12 cellular contexts compared by ENCODE assay signal in genomic region chrX:119218198-119218597, GRCh38. TPM values are rescaled to one million over a fixed set of nuclear protein-coding genes. Genes with fewer than 3 reads are reported as not detected.
DNase-seq lines count a peak whose midpoint lies in the region; ATAC-seq, FAIRE-seq and TF ChIP-seq lines count a peak whose summit lies in the region.
"Had no signal": no experiment of that assay in that cellular context is flagged by ENCODE, and none has a peak within 500 bp of the region (broad histone marks: within the 10 kb centered on the region; RNA-seq: fewer than 3 reads in every experiment).

No MANE protein-coding gene starts in this region.

- no peaks in the 10 kb centered on the region for H3K4me1 ChIP-seq in upper lobe of left lung
- H3K4me1 ChIP-seq in CD8-positive, alpha-beta memory T cell (ENCODE audit: insufficient read depth, low read length): no peaks in the 10 kb centered on the region

- peak; percentile 53 for DNase-seq in AG08395 (ENCODE audit: low spot score)
- no peak for DNase-seq in GM18507 (ENCODE audit: extremely low spot score, insufficient read length, low read depth)
- peak; percentile 9 for DNase-seq in left kidney (ENCODE audit: low read depth, low spot score)
- DNase-seq in activated CD8-positive, alpha-beta memory T cell treated with anti-CD3 and anti-CD28 coated beads for 24 hours: no peak
- DNase-seq in upper lobe of left lung: no peak
- DNase-seq in CD8-positive, alpha-beta memory T cell: no peak
- DNase-seq: occipital lobe, substantia nigra had no signal

- no peaks in the 10 kb centered on the region for H3K36me3 ChIP-seq in upper lobe of left lung
- no peaks in the 10 kb centered on the region for H3K36me3 ChIP-seq in CD8-positive, alpha-beta memory T cell (ENCODE audit: insufficient read depth, low read length)

- peaks cover 20 to 35% of the 10 kb centered on the region in 2 donors for H3K27me3 Mint-ChIP-seq in CD8-positive, alpha-beta memory T cell

- peak; percentile 49 for TF ChIP-seq CTCF in VCaP (conservative IDR thresholded peaks at IDR 0.05)
- peak in 3 of 6 experiments; percentile 13 to 21 (median 16) for TF ChIP-seq CTCF in upper lobe of left lung (IDR thresholded peaks at IDR 0.05)

- no peak for TF ChIP-seq POLR2A in upper lobe of left lung (IDR thresholded peaks at IDR 0.05)

- no peaks in the 10 kb centered on the region for H3K9me3 Mint-ChIP-seq in CD8-positive, alpha-beta memory T cell
- H3K9me3 Mint-ChIP-seq: central memory CD8-positive, alpha-beta T cell; T-helper 1 cell treated with Interleukin-12 subunit alpha and Interleukin-12 subunit beta and Interleukin-4 antibody, amounts not matched to agents 30 μg/mL and 1 μg/mL, for 36 hours had no signal

- no peak overlapping the region for H3K27ac ChIP-seq in VCaP
- no peak overlapping the region for H3K27ac ChIP-seq in upper lobe of left lung
- no peak overlapping the region for H3K27ac ChIP-seq in CD8-positive, alpha-beta memory T cell (ENCODE audit: low read depth, low read length)

- peak; percentile 52 for FAIRE-seq in GM18507 (lab: Jason Lieb, UNC)

- ATAC-seq in HG03354 (IDR thresholded peaks at IDR 0.05; ENCODE audit: poor library complexity, severe bottlenecking, unreplicated experiment): no peak
- ATAC-seq in upper lobe of left lung (ENCODE audit: low FRiP score in 2 of 2): no peak

- no peaks in the 10 kb centered on the region for H3K4me1 Mint-ChIP-seq in CD8-positive, alpha-beta memory T cell
- H3K4me1 Mint-ChIP-seq: central memory CD8-positive, alpha-beta T cell had no signal

- no peak overlapping the region for H3K27ac Mint-ChIP-seq in CD8-positive, alpha-beta memory T cell
- H3K27ac Mint-ChIP-seq: T-helper 1 cell treated with Interleukin-12 subunit alpha and Interleukin-12 subunit beta and Interleukin-4 antibody, amounts not matched to agents 30 μg/mL and 1 μg/mL, for 36 hours had no signal

- CTCF ChIA-PET in CD8-positive, alpha-beta memory T cell (lab: Charles Lee): no interaction called here

- no peaks in the 10 kb centered on the region for H3K27me3 ChIP-seq in upper lobe of left lung
- no peaks in the 10 kb centered on the region for H3K27me3 ChIP-seq in CD8-positive, alpha-beta memory T cell (ENCODE audit: insufficient read depth, low read length, poor library complexity, severe bottlenecking)

- WGBS in upper lobe of left lung, 2 donors: 35 to 38% methylated on average over 4 of the region's 4 CpGs

- POLR2A ChIA-PET in CD8-positive, alpha-beta memory T cell (lab: Charles Lee): no interaction called here

- TF ChIP-seq EP300 in upper lobe of left lung (IDR thresholded peaks at IDR 0.05): no peak

- H3K36me3 Mint-ChIP-seq in CD8-positive, alpha-beta memory T cell: no peaks in the 10 kb centered on the region

- no peaks in the 10 kb centered on the region for H3K9me3 ChIP-seq in upper lobe of left lung
- H3K9me3 ChIP-seq in CD8-positive, alpha-beta memory T cell (ENCODE audit: low read length): no peaks in the 10 kb centered on the region

- no peak overlapping the region for H3K4me3 ChIP-seq in upper lobe of left lung
- H3K4me3 ChIP-seq in CD8-positive, alpha-beta memory T cell (ENCODE audit: low read length): no peak overlapping the region

- H3K4me3 Mint-ChIP-seq in CD8-positive, alpha-beta memory T cell: no peak overlapping the region
- H3K4me3 Mint-ChIP-seq: central memory CD8-positive, alpha-beta T cell; T-helper 1 cell treated with Interleukin-12 subunit alpha and Interleukin-12 subunit beta and Interleukin-4 antibody, amounts not matched to agents 30 μg/mL and 1 μg/mL, for 36 hours had no signal

RNA-seq across cellular contexts. Expression of gene PGRMC1, which starts 17.9 kb away (rescaled TPM):
- total RNA-seq in upper lobe of left lung: 100 to 1,000 TPM in 2 of 6 donors, 10 to 100 TPM in 4; 28.3 to 112 (median 74.3) TPM
- total RNA-seq in CD8-positive, alpha-beta memory T cell: 10 to 100 TPM; 47.4 to 50.6 TPM
- 19.9 TPM for polyA plus RNA-seq in CD8-positive, alpha-beta memory T cell

Comparison
In these comparisons a context has a peak if more than half of its experiments do, and no peak if none do; other contexts are left out.
1. DNase-seq: peak in AG08395 (single experiment) and left kidney (single experiment); none in GM18507 (single experiment), activated CD8-positive, alpha-beta memory T cell treated with anti-CD3 and anti-CD28 coated beads for 24 hours (single experiment), upper lobe of left lung (0 of 2) and CD8-positive, alpha-beta memory T cell (0 of 5).